ENCODE assay signal across 13 cellular contexts in the genomic region with DNA sequence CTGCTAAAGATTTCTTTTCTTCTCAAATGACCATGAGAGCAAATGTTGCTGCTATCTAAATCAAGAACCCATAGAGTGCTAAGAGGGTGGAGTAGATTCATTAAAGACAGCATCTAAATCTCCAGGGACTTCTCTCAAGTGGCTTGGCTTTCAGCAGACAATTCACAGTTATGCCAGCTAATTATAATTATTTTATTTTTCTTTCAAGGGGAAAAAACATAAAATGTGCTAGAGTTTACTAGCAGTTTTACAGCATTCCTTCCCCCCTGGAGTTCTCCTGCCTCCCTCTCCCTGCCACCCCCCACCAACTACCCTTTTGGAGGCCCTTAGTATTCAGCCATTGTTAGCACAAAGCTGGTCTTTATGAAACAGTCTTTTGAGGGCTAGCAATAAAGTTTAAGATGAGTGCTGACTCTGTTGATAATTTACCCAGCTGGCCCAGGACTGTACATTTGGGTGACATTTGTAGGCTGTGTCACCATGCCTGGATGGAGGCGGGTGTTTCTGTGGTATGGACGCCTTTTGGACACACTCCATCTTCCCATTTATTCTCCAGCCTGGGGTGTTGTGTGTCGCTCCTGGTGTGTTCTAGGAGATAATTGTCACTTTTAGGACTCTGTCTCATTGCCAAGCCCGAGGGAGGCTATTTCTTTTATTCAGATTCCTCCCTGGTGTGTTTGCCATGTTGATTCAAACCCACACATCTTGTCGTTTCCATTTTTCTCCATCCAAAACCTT.
DNase-seq lines count a peak whose midpoint lies in the region; ATAC-seq and TF ChIP-seq lines count a peak whose summit lies in the region.
"Had no signal": no experiment of that assay in that cellular context is flagged by ENCODE, and none has a peak within 500 bp of the region (broad histone marks: within the 10 kb centered on the region; RNA-seq: fewer than 3 reads in every experiment).

No MANE protein-coding gene starts in this region.

- no peaks in the 10 kb centered on the region for H3K36me3 ChIP-seq in left lung

- no peaks in the 10 kb centered on the region for H3K4me1 Mint-ChIP-seq in natural killer cell
- H3K4me1 Mint-ChIP-seq: CD14-positive monocyte had no signal

- no peak overlapping the region for H3K4me3 Mint-ChIP-seq in natural killer cell
- H3K4me3 Mint-ChIP-seq: activated T-cell treated with anti-CD3 and anti-CD28 coated beads, Interleukin-2, amount 50 U/mL, for 4 hours; CD14-positive monocyte; HFFc6; stimulated activated naive CD8-positive, alpha-beta T cell treated with anti-CD3 and anti-CD28 coated beads, Interleukin-15, Interleukin-2, amounts not matched to agents 100 ng/mL and 50 ng/mL, for 24 hours had no signal

- no peak overlapping the region for H3K4me3 ChIP-seq in left lung

- H3K36me3 Mint-ChIP-seq in natural killer cell, result no peaks in the 10 kb centered on the region
- H3K36me3 Mint-ChIP-seq: CD14-positive monocyte had no signal

- H3K9me3 Mint-ChIP-seq in natural killer cell, result no peaks in the 10 kb centered on the region
- H3K9me3 Mint-ChIP-seq: activated T-cell treated with anti-CD3 and anti-CD28 coated beads, Interleukin-2, amount 50 U/mL, for 4 hours; CD14-positive monocyte; HFFc6; stimulated activated naive CD8-positive, alpha-beta T cell treated with anti-CD3 and anti-CD28 coated beads, Interleukin-15, Interleukin-2, amounts not matched to agents 100 ng/mL and 50 ng/mL, for 24 hours had no signal

- H3K27ac Mint-ChIP-seq in natural killer cell, result no peak overlapping the region
- H3K27ac Mint-ChIP-seq: CD14-positive monocyte; HFFc6; stimulated activated naive CD8-positive, alpha-beta T cell treated with anti-CD3 and anti-CD28 coated beads, Interleukin-15, Interleukin-2, amounts not matched to agents 100 ng/mL and 50 ng/mL, for 24 hours had no signal

- H3K27me3 ChIP-seq in left lung, result no peaks in the 10 kb centered on the region

- peaks cover 6% of the 10 kb centered on the region in 2 donors for H3K4me1 ChIP-seq in left lung

- DNase-seq in DMS153 treated with DMSO at 0.1 percent for 48 hours (lab: John Stamatoyannopoulos, UW; ENCODE audit: unreplicated experiment), result peak; percentile 99
- DNase-seq in NCI-H1105 (lab: John Stamatoyannopoulos, UW), result peak; percentile 79
- peak; percentile 96 for DNase-seq in NCI-H748 treated with DMSO at 0.1 percent for 48 hours (lab: John Stamatoyannopoulos, UW)
- no peak for DNase-seq in left lung
- no peak for DNase-seq in natural killer cell
- DNase-seq in SW480 (ENCODE audit: low spot score), result no peak
- no peak for DNase-seq in GM20000 (ENCODE audit: low spot score)
- DNase-seq: activated T-cell treated with anti-CD3 and anti-CD28 coated beads, Interleukin-2, amount 50 U/mL, for 4 hours; HFFc6; stimulated activated CD4-positive, alpha-beta T cell treated with anti-CD3 and anti-CD28 coated beads, Interleukin-4, amount 100 ng/mL, for 4 hours had no signal

- ATAC-seq in left lung, result peak; percentile 18
- no peak for ATAC-seq in natural killer cell
- no peak for ATAC-seq in GM19395 (IDR thresholded peaks at IDR 0.05; ENCODE audit: unreplicated experiment)
- ATAC-seq: activated T-cell treated with anti-CD3 and anti-CD28 coated beads, Interleukin-2, amount 50 U/mL, for 4 hours had no signal

- intact Hi-C loops in left lung (cut with DNase I), result no loop called here
- intact Hi-C loops in natural killer cell (cut with micrococcal nuclease), result no loop called here

- H3K27me3 Mint-ChIP-seq in natural killer cell (ENCODE audit: low read depth in 2 of 2), result peaks cover 13 to 37% of the 10 kb centered on the region in 2 donors

- no peak overlapping the region for H3K27ac ChIP-seq in left lung

- TF ChIP-seq CTCF in left lung (IDR thresholded peaks at IDR 0.05) (no peak), natural killer cell (IDR thresholded peaks at IDR 0.05) (no peak), GM20000 (IDR thresholded peaks at IDR 0.05; ENCODE audit: extremely low read depth, missing control alignments) (no peak)

- no peaks in the 10 kb centered on the region for H3K9me3 ChIP-seq in left lung

Comparison
In these comparisons a context has a peak if more than half of its experiments do, and no peak if none do; other contexts are left out.
1. DNase-seq: peak in DMS153 treated with DMSO at 0.1 percent for 48 hours (single experiment), NCI-H1105 (single experiment) and NCI-H748 treated with DMSO at 0.1 percent for 48 hours (single experiment); none in left lung (0 of 2), natural killer cell (single experiment), SW480 (single experiment) and GM20000 (single experiment).